ENCODE assay signal across 1 cellular context in the genomic region with DNA sequence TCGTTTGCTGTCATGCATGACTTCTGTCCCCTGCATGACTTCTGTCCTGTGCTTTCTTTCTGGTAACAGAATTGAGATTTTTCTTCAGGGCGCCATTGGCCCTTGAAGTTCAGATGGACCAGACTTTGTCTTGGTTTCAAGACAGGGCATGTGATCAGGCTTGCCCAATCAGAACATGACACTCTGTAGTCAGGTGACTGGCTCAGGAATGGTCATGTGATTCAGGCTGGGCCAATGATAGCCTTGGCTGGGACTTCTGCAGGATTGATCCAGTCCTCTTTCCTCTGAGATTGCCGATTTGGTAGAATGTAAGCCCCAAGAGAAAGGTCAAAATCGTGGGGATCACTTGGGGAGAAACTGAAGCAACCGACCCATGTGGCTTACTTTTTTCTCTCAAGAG.
TF ChIP-seq lines count a peak whose summit lies in the region.

No MANE protein-coding gene starts in this region.

TF ChIP-seq in IMR-90, 13 proteins besides CTCF, POLR2A, EP300 and RAD21 (continued from another document):
- no peak for TF ChIP-seq CHD1 (IDR thresholded peaks at IDR 0.05; ENCODE audit: low read depth, low read length)
